ENCODE assay signal across 1 cellular context in the genomic region with DNA sequence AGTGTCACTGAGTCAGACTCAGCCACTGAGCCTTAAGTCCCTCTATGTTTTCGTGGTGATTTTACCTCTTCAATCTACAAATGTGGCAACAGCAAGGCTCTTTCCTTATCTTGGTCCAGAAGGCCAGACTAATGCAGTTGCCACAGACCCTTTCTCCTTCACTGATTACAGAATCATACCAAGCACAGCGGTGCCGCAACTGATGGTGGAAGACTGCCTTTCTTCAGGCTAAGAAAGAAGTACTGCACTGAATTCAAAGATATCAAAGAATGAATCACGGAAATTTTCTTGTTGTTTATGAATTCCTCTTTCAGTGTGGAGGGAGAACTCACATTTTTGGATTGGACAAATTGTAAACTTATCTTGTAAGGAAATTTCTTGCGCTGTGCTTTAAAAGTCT.
TF ChIP-seq lines count a peak whose summit lies in the region.

No MANE protein-coding gene starts in this region.

TF ChIP-seq in K562, 482 proteins besides CTCF, POLR2A, EP300 and RAD21:
- peak; percentile 39; the same call in 1 of the 2 replicates for TF ChIP-seq POLR2AphosphoS5 (IDR thresholded peaks at IDR 0.05; ENCODE audit: control insufficient read depth, insufficient read depth, low read depth, low read length)
- no peak for TF ChIP-seq TCF7L2 (IDR thresholded peaks at IDR 0.05; ENCODE audit: low read depth, low read length)
- TF ChIP-seq TCF3 (CRISPR knock-in tag; IDR thresholded peaks at IDR 0.05): peak; percentile 63
- TF ChIP-seq SMARCC2 (IDR thresholded peaks at IDR 0.05; ENCODE audit: low read depth): no peak
- TF ChIP-seq, protein P1, sequence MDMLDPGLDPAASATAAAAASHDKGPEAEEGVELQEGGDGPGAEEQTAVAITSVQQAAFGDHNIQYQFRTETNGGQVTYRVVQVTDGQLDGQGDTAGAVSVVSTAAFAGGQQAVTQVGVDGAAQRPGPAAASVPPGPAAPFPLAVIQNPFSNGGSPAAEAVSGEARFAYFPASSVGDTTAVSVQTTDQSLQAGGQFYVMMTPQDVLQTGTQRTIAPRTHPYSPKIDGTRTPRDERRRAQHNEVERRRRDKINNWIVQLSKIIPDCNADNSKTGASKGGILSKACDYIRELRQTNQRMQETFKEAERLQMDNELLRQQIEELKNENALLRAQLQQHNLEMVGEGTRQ (CRISPR knock-in tag; IDR thresholded peaks at IDR 0.05): no peak
- peak; percentile 82 for TF ChIP-seq CBFA2T3 (IDR thresholded peaks at IDR 0.05)
- TF ChIP-seq, protein P2, sequence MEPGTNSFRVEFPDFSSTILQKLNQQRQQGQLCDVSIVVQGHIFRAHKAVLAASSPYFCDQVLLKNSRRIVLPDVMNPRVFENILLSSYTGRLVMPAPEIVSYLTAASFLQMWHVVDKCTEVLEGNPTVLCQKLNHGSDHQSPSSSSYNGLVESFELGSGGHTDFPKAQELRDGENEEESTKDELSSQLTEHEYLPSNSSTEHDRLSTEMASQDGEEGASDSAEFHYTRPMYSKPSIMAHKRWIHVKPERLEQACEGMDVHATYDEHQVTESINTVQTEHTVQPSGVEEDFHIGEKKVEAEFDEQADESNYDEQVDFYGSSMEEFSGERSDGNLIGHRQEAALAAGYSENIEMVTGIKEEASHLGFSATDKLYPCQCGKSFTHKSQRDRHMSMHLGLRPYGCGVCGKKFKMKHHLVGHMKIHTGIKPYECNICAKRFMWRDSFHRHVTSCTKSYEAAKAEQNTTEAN (CRISPR knock-in tag; IDR thresholded peaks at IDR 0.05): no peak
- peak; percentile 68 for TF ChIP-seq CBFA2T2 (conservative IDR thresholded peaks at IDR 0.05)
- peak in 1 of 2 experiments; percentile 21; a peak in 1 of 4 replicates for TF ChIP-seq TRIM24 (IDR thresholded peaks at IDR 0.05)
- 0 out of 2 replicates have a peak, but pooled peaks have one; percentile 17 for TF ChIP-seq DPF2 (IDR thresholded peaks at IDR 0.05)
- no peak for TF ChIP-seq TEAD2 (tag; IDR thresholded peaks at IDR 0.05)
- 0 out of 2 replicates have a peak, but pooled peaks have one; percentile 22 for TF ChIP-seq KLF16 (IDR thresholded peaks at IDR 0.05)
- TF ChIP-seq SLC30A9 (CRISPR knock-in tag; IDR thresholded peaks at IDR 0.05): no peak
- 0 out of 4 replicates have a peak, but pooled peaks of 1 of the 2 experiments have one; percentile 11 for TF ChIP-seq RCOR1 (IDR thresholded peaks at IDR 0.05; ENCODE audit: borderline replicate concordance in 1 of 2, low read depth in 2 of 2, low read length in 2 of 2)
- TF ChIP-seq, protein P3, sequence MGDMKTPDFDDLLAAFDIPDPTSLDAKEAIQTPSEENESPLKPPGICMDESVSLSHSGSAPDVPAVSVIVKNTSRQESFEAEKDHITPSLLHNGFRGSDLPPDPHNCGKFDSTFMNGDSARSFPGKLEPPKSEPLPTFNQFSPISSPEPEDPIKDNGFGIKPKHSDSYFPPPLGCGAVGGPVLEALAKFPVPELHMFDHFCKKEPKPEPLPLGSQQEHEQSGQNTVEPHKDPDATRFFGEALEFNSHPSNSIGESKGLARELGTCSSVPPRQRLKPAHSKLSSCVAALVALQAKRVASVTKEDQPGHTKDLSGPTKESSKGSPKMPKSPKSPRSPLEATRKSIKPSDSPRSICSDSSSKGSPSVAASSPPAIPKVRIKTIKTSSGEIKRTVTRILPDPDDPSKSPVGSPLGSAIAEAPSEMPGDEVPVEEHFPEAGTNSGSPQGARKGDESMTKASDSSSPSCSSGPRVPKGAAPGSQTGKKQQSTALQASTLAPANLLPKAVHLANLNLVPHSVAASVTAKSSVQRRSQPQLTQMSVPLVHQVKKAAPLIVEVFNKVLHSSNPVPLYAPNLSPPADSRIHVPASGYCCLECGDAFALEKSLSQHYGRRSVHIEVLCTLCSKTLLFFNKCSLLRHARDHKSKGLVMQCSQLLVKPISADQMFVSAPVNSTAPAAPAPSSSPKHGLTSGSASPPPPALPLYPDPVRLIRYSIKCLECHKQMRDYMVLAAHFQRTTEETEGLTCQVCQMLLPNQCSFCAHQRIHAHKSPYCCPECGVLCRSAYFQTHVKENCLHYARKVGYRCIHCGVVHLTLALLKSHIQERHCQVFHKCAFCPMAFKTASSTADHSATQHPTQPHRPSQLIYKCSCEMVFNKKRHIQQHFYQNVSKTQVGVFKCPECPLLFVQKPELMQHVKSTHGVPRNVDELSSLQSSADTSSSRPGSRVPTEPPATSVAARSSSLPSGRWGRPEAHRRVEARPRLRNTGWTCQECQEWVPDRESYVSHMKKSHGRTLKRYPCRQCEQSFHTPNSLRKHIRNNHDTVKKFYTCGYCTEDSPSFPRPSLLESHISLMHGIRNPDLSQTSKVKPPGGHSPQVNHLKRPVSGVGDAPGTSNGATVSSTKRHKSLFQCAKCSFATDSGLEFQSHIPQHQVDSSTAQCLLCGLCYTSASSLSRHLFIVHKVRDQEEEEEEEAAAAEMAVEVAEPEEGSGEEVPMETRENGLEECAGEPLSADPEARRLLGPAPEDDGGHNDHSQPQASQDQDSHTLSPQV (IDR thresholded peaks at IDR 0.05): no peak
- TF ChIP-seq CEBPB (tag; IDR thresholded peaks at IDR 0.05): peak; percentile 70
- TF ChIP-seq TAL1 (IDR thresholded peaks at IDR 0.05): peak; percentile 49; the same call in 1 of the 2 replicates
- TF ChIP-seq, protein P4, sequence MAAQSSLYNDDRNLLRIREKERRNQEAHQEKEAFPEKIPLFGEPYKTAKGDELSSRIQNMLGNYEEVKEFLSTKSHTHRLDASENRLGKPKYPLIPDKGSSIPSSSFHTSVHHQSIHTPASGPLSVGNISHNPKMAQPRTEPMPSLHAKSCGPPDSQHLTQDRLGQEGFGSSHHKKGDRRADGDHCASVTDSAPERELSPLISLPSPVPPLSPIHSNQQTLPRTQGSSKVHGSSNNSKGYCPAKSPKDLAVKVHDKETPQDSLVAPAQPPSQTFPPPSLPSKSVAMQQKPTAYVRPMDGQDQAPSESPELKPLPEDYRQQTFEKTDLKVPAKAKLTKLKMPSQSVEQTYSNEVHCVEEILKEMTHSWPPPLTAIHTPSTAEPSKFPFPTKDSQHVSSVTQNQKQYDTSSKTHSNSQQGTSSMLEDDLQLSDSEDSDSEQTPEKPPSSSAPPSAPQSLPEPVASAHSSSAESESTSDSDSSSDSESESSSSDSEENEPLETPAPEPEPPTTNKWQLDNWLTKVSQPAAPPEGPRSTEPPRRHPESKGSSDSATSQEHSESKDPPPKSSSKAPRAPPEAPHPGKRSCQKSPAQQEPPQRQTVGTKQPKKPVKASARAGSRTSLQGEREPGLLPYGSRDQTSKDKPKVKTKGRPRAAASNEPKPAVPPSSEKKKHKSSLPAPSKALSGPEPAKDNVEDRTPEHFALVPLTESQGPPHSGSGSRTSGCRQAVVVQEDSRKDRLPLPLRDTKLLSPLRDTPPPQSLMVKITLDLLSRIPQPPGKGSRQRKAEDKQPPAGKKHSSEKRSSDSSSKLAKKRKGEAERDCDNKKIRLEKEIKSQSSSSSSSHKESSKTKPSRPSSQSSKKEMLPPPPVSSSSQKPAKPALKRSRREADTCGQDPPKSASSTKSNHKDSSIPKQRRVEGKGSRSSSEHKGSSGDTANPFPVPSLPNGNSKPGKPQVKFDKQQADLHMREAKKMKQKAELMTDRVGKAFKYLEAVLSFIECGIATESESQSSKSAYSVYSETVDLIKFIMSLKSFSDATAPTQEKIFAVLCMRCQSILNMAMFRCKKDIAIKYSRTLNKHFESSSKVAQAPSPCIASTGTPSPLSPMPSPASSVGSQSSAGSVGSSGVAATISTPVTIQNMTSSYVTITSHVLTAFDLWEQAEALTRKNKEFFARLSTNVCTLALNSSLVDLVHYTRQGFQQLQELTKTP (IDR thresholded peaks at IDR 0.05; ENCODE audit: low read depth in 1 of 2, partially characterized antibody in 2 of 2): no peak
- TF ChIP-seq TEAD4 (IDR thresholded peaks at IDR 0.05; ENCODE audit: low read length): peak; percentile 79
- TF ChIP-seq TEAD4 (CRISPR knock-in tag; IDR thresholded peaks at IDR 0.05; ENCODE audit: borderline replicate concordance): no peak
- TF ChIP-seq MEF2D (tag; conservative IDR thresholded peaks at IDR 0.05; ENCODE audit: low read depth): no peak
- TF ChIP-seq, protein P5, sequence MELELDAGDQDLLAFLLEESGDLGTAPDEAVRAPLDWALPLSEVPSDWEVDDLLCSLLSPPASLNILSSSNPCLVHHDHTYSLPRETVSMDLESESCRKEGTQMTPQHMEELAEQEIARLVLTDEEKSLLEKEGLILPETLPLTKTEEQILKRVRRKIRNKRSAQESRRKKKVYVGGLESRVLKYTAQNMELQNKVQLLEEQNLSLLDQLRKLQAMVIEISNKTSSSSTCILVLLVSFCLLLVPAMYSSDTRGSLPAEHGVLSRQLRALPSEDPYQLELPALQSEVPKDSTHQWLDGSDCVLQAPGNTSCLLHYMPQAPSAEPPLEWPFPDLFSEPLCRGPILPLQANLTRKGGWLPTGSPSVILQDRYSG (tag; conservative IDR thresholded peaks at IDR 0.05; ENCODE audit: low read depth): no peak
- no peak for TF ChIP-seq SMARCB1 (IDR thresholded peaks at IDR 0.05; ENCODE audit: insufficient read length, low read depth)
- 0 out of 2 replicates have a peak, but pooled peaks have one; percentile 53 for TF ChIP-seq ARID1B (IDR thresholded peaks at IDR 0.05)
TF ChIP-seq in K562: peak in this region for 12.
